Comparison of ENCODE assay signal across 9 cellular contexts in genomic region chr20:56697476-56697875, GRCh38.
"Had no signal": no experiment of that assay in that cellular context is flagged by ENCODE, and none has a peak within 500 bp of the region (broad histone marks: within the 10 kb centered on the region; RNA-seq: fewer than 3 reads in every experiment).

No MANE protein-coding gene starts in this region.

- ATAC-seq: K562 had no signal

- H3K9ac ChIP-seq: GM23248 had no signal

- FAIRE-seq: H54, HTR-8/SVneo had no signal

- H3K27ac ChIP-seq: GM23248 had no signal

- DNase-seq: GM23248, GOT3, H9, HCEC 1CT, IMR-90, KG1 had no signal

- H2AFZ ChIP-seq: GM23248 had no signal

- H3K4me3 ChIP-seq: GM23248, K562 had no signal
